In the genomic region with DNA sequence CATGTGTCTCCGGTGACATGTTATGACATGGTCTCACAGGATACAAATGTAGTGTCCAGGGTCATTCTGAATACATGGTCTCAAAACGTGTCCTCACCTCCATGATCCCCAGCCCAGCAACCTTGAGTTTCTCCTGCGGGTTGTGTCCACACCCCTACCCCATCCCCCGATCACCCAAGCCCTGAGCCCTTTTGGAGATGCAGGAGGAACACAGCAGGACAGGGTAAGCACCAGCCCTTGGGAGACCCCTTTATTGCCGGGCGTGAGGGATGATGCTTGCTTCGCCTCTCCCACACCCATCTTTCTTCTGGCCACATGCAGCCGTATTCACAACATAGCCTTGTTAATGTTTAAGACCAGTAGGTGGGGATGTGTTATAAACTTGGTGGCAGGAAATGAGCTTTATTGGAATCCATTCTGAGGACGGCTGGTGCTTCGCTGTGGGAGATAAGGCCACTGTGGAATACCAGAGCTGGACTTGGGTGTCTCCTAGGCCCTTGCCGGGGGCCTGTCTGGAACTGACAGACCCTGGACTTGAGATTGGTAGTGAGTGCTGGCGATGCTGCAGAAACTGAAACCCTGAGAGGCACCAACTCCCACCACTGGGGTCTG, we compare ENCODE assay signal across 7 cellular contexts.
DNase-seq lines count a peak whose midpoint lies in the region; ATAC-seq and TF ChIP-seq lines count a peak whose summit lies in the region.

No MANE protein-coding gene starts in this region.

- H3K4me3 Mint-ChIP-seq in nephron: no peak overlapping the region
- no peak overlapping the region for H3K4me3 Mint-ChIP-seq in activated T-cell treated with anti-CD3 and anti-CD28 coated beads, Interleukin-2, amount 50 U/mL, for 24 hours

- ATAC-seq in HG02970 (IDR thresholded peaks at IDR 0.05; ENCODE audit: low FRiP score, unreplicated experiment) (no peak), GM18870 (IDR thresholded peaks at IDR 0.05; ENCODE audit: unreplicated experiment) (no peak)

- peak overlapping the region in 1 of 3 experiments; percentile 18 for H3K27ac Mint-ChIP-seq in nephron
- H3K27ac Mint-ChIP-seq in activated T-cell treated with anti-CD3 and anti-CD28 coated beads, Interleukin-2, amount 50 U/mL, for 24 hours: no peak overlapping the region

- H3K4me3 ChIP-seq in NB4 (ENCODE audit: low read depth, low read length) (no peak overlapping the region), astrocyte of the spinal cord (ENCODE audit: low read depth, low read length) (no peak overlapping the region)

- TF ChIP-seq POLR2A in NB4 (IDR thresholded peaks at IDR 0.05; ENCODE audit: extremely low read depth, insufficient read length): no peak

- peak; percentile 33 for DNase-seq in EH (ENCODE audit: low read depth)
- peak; percentile 57 for DNase-seq in NB4 (ENCODE audit: low read depth)
- DNase-seq in astrocyte of the spinal cord (ENCODE audit: low read depth, low spot score): peak; percentile 7
- no peak for DNase-seq in activated T-cell treated with anti-CD3 and anti-CD28 coated beads, Interleukin-2, amount 50 U/mL, for 24 hours

- peaks cover 92% of the 10 kb centered on the region for H3K27me3 Mint-ChIP-seq in nephron (ENCODE audit: low read depth)
- peaks cover 73% of the 10 kb centered on the region for H3K27me3 Mint-ChIP-seq in activated T-cell treated with anti-CD3 and anti-CD28 coated beads, Interleukin-2, amount 50 U/mL, for 24 hours

- H3K36me3 Mint-ChIP-seq in nephron (ENCODE audit: low read depth): no peaks in the 10 kb centered on the region
- no peaks in the 10 kb centered on the region for H3K36me3 Mint-ChIP-seq in activated T-cell treated with anti-CD3 and anti-CD28 coated beads, Interleukin-2, amount 50 U/mL, for 24 hours (ENCODE audit: low read depth)

- in situ Hi-C loops in astrocyte of the spinal cord (cut with HindIII; ENCODE audit: low sequenced_read_pairs): no loop called here

- no peaks in the 10 kb centered on the region for H3K9me3 Mint-ChIP-seq in nephron
- H3K9me3 Mint-ChIP-seq in activated T-cell treated with anti-CD3 and anti-CD28 coated beads, Interleukin-2, amount 50 U/mL, for 24 hours: no peaks in the 10 kb centered on the region

- TF ChIP-seq CTCF in NB4 (IDR thresholded peaks at IDR 0.05; ENCODE audit: low read depth, low read length) (peak; percentile 30), astrocyte of the spinal cord (IDR thresholded peaks at IDR 0.05; ENCODE audit: low read depth, low read length) (peak; percentile 13), nephron (IDR thresholded peaks at IDR 0.05; ENCODE audit: unreplicated experiment in 3 of 3) (peak; percentile 40 to 48 (median 48))

- H3K4me1 Mint-ChIP-seq in nephron: peaks cover 8% of the 10 kb centered on the region
- H3K4me1 Mint-ChIP-seq in activated T-cell treated with anti-CD3 and anti-CD28 coated beads, Interleukin-2, amount 50 U/mL, for 24 hours (ENCODE audit: low read depth): peaks cover 10% of the 10 kb centered on the region
